ENCODE assay signal across 1 cellular context in genomic region chr17:3765981-3766380, GRCh38.
TF ChIP-seq lines count a peak whose summit lies in the region.

No MANE protein-coding gene starts in this region.

TF ChIP-seq in HCT116, 20 proteins besides CTCF, POLR2A, EP300 and RAD21:
- TF ChIP-seq EGR1 (IDR thresholded peaks at IDR 0.05; ENCODE audit: low read depth) (no peak), TCF7L2 (IDR thresholded peaks at IDR 0.05; ENCODE audit: borderline replicate concordance, extremely low read depth, insufficient read depth, insufficient read length) (no peak), EZH2 (IDR thresholded peaks at IDR 0.05) (no peak)
